In the genomic region with DNA sequence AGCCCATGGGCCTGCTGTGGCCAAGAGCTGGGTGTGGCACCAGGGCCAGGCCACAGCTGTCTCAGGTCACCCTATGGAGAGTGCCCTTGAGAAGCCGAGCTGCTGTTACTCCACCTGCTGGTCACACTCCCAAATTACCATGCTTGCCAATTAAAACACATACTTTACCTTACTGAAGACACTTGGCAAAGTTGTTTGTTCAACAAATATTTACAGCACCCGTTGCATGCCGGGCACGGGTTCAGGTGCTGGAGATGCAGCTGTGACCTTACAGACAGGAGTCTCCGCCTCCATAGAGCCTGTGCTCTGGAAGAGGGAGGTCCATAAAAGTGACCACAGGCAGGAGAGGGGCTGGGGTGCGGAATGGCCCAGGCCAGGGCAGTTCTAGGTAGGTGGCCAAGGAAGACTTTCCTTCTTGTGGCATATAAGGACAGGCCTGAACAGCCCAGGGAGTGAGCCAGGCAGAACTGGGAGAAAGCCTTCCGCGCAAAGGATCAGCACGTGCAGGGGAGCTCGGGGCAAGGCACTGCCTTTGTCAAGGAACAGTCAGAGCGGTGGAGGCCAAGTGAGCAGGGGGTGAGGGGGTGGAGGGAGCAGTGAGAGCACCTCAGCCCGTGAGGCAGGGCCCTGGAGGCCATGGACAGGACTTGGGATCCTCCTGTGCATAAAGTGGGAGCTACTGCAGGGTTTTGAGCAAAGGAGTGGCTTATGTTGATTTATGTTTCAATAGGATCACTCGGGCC, we compare ENCODE assay signal across 9 cellular contexts. TPM values are rescaled to one million over a fixed set of nuclear protein-coding genes. Genes with fewer than 3 reads are reported as not detected.
DNase-seq lines count a peak whose midpoint lies in the region; ATAC-seq and FAIRE-seq lines count a peak whose summit lies in the region.
"Had no signal": no experiment of that assay in that cellular context is flagged by ENCODE, and none has a peak within 500 bp of the region (broad histone marks: within the 10 kb centered on the region; RNA-seq: fewer than 3 reads in every experiment).

No MANE protein-coding gene starts in this region.

- H3K36me3 ChIP-seq in small intestine (ENCODE audit: control insufficient read depth in 2 of 2, insufficient read depth in 2 of 2, low read length in 2 of 2) = peaks cover 8 to 32% of the 10 kb centered on the region in 2 donors

- no peak overlapping the region for H3K4me3 ChIP-seq in small intestine (ENCODE audit: low read depth in 1 of 2, low read length in 2 of 2)

- FAIRE-seq in HTR-8/SVneo (lab: Jason Lieb, UNC) = peak; percentile 38
- FAIRE-seq in small intestine (lab: Jason Lieb, UNC) = no peak
- FAIRE-seq: colon had no signal

- POLR2A ChIA-PET in activated naive CD8-positive, alpha-beta T cell treated with anti-CD3 and anti-CD28 coated beads, Interleukin-2, amount 10 ng/mL, durations not matched to agents 7 days and 5 days (lab: Charles Lee) = no interaction called here

- no peaks in the 10 kb centered on the region for H3K4me1 ChIP-seq in small intestine (ENCODE audit: control insufficient read depth in 2 of 2, insufficient read depth in 1 of 2, low read depth in 1 of 2, low read length in 1 of 2)

- H3K4me1 Mint-ChIP-seq in activated naive CD8-positive, alpha-beta T cell treated with anti-CD3 and anti-CD28 coated beads, Interleukin-2, amount 10 ng/mL, durations not matched to agents 7 days and 5 days = no peaks in the 10 kb centered on the region

- ATAC-seq in activated naive CD8-positive, alpha-beta T cell treated with anti-CD3 and anti-CD28 coated beads, Interleukin-2, amount 10 ng/mL, durations not matched to agents 7 days and 5 days (ENCODE audit: low read depth) = peak; percentile 60
- ATAC-seq in left ventricle myocardium superior (peak; percentile 81), HG02973 (IDR thresholded peaks at IDR 0.05; ENCODE audit: unreplicated experiment) (no peak)

- no peak overlapping the region for H3K27ac Mint-ChIP-seq in activated naive CD8-positive, alpha-beta T cell treated with anti-CD3 and anti-CD28 coated beads, Interleukin-2, amount 10 ng/mL, durations not matched to agents 7 days and 5 days

- H3K27me3 Mint-ChIP-seq in activated naive CD8-positive, alpha-beta T cell treated with anti-CD3 and anti-CD28 coated beads, Interleukin-2, amount 10 ng/mL, durations not matched to agents 7 days and 5 days = no peaks in the 10 kb centered on the region

- H3K4me3 Mint-ChIP-seq in activated naive CD8-positive, alpha-beta T cell treated with anti-CD3 and anti-CD28 coated beads, Interleukin-2, amount 10 ng/mL, durations not matched to agents 7 days and 5 days = no peak overlapping the region

- no peaks in the 10 kb centered on the region for H3K27me3 ChIP-seq in small intestine (ENCODE audit: control insufficient read depth in 2 of 2, insufficient read depth in 2 of 2, low read length in 2 of 2)

- H3K9me3 Mint-ChIP-seq in activated naive CD8-positive, alpha-beta T cell treated with anti-CD3 and anti-CD28 coated beads, Interleukin-2, amount 10 ng/mL, durations not matched to agents 7 days and 5 days = no peaks in the 10 kb centered on the region

- intact Hi-C loops in left ventricle myocardium superior (cut with micrococcal nuclease) = no loop called here

- no peak overlapping the region for H3K27ac ChIP-seq in small intestine (ENCODE audit: low read depth in 1 of 2, low read length in 1 of 2)

- peaks cover 43% of the 10 kb centered on the region for H3K36me3 Mint-ChIP-seq in activated naive CD8-positive, alpha-beta T cell treated with anti-CD3 and anti-CD28 coated beads, Interleukin-2, amount 10 ng/mL, durations not matched to agents 7 days and 5 days

- WGBS in small intestine, 3 donors = 70 to 78% (median 73%) methylated on average over 13 of the region's 13 CpGs

- DNase-seq in NCI-H1417 (lab: John Stamatoyannopoulos, UW) = peak; percentile 10 to 75 (median 36)
- no peak for DNase-seq in NCI-H1417 treated with DMSO at 0.1 percent for 48 hours (lab: John Stamatoyannopoulos, UW)
- DNase-seq in HTR-8/SVneo (ENCODE audit: insufficient read length, low spot score) = peak; percentile 58
- DNase-seq in RPMI7951 (ENCODE audit: low read depth) = peak; percentile 55
- DNase-seq in activated naive CD8-positive, alpha-beta T cell treated with anti-CD3 and anti-CD28 coated beads, Interleukin-2, amount 10 ng/mL, durations not matched to agents 7 days and 5 days = peak; percentile 42
- peak; percentile 43 for DNase-seq in left ventricle myocardium superior
- DNase-seq in small intestine = peak; percentile 64

- H3K9me3 ChIP-seq in small intestine (ENCODE audit: control insufficient read depth, low read depth) = no peaks in the 10 kb centered on the region

RNA-seq across cellular contexts. Expression of a gene that starts 23.6 kb away (rescaled TPM):
- 0.88 and 1.7 TPM in 2 replicates for total RNA-seq in RPMI7951 (2014; rRNA removed; shearing (Covaris generic))
- total RNA-seq in activated naive CD8-positive, alpha-beta T cell treated with anti-CD3 and anti-CD28 coated beads, Interleukin-2, amount 10 ng/mL, durations not matched to agents 7 days and 5 days = 1 to 10 TPM; 1.1 to 1.2 TPM
- total RNA-seq in left ventricle myocardium superior = 0.32 TPM
- under 1 TPM in 2 of 3 donors, not detected in 1; 0.12 to 0.22 TPM for polyA plus RNA-seq in small intestine
